8 cellular contexts compared by ENCODE assay signal in genomic region chr6:26473429-26473757, GRCh38. TPM values are rescaled to one million over a fixed set of nuclear protein-coding genes. Genes with fewer than 3 reads are reported as not detected.
DNase-seq lines count a peak whose midpoint lies in the region; ATAC-seq and TF ChIP-seq lines count a peak whose summit lies in the region.

No MANE protein-coding gene starts in this region.

- 71 to 84% (median 79%) methylated on average over 1 of the region's 1 CpG for WGBS in stomach, 5 donors

- CTCF ChIA-PET in activated CD8-positive, alpha-beta T cell treated with anti-CD3 and anti-CD28 coated beads, Interleukin-2, amount 10 ng/mL, durations not matched to agents 7 days and 5 days (lab: Charles Lee) = interaction anchor here (1.0 to 1.8 kb wide), 11 partner anchors 9 to 132 kb away, joined by 3 to 11 read pairs (median 4); no protein-coding TSS in a partner anchor

- no peak for TF ChIP-seq EP300 in stomach (IDR thresholded peaks at IDR 0.05)

- peak overlapping the region; percentile 99 for H3K4me3 Mint-ChIP-seq in T-helper 1 cell treated with Interleukin-12 subunit alpha and Interleukin-12 subunit beta and Interleukin-4 antibody, amounts not matched to agents 30 μg/mL and 1 μg/mL, for 36 hours
- H3K4me3 Mint-ChIP-seq in activated CD8-positive, alpha-beta T cell treated with anti-CD3 and anti-CD28 coated beads, Interleukin-2, amount 10 ng/mL, durations not matched to agents 7 days and 5 days = peak overlapping the region; percentile 100

- POLR2A ChIA-PET in activated CD8-positive, alpha-beta T cell treated with anti-CD3 and anti-CD28 coated beads, Interleukin-2, amount 10 ng/mL, durations not matched to agents 7 days and 5 days (lab: Charles Lee) = interaction anchor here (0.6 to 3.2 kb wide), 20 partner anchors 9 to 657 kb away, joined by 3 to 23 read pairs (median 4); partner anchors contain the start of gene HMGN4

- TF ChIP-seq POLR2A in stomach (IDR thresholded peaks at IDR 0.05) = no peak

- H3K9me3 ChIP-seq in iPS-18a (ENCODE audit: control insufficient read depth, low read depth, low read length) = peaks cover 3% of the 10 kb centered on the region
- H3K9me3 ChIP-seq in stomach = no peaks in the 10 kb centered on the region

- H3K9ac ChIP-seq in iPS-18a (ENCODE audit: low read length) = peak overlapping the region; percentile 70

- intact Hi-C loops in stomach (cut with DNase I; ENCODE audit: low total_unique reads) = no loop called here

- H3K4me3 ChIP-seq in iPS-18a (ENCODE audit: low read length) (peak overlapping the region; percentile 53), stomach (peak overlapping the region; percentile 40 to 47 (median 44))

- DNase-seq in T-helper 1 cell (no peak), stomach (no peak), GM20000 (ENCODE audit: low spot score) (no peak), omental fat pad (ENCODE audit: low spot score) (no peak), GF-D8 (lab: John Stamatoyannopoulos, UW) (no peak)
- DNase-seq in activated CD8-positive, alpha-beta T cell treated with anti-CD3 and anti-CD28 coated beads, Interleukin-2, amount 10 ng/mL, durations not matched to agents 7 days and 5 days = no peak

- H3K9me3 Mint-ChIP-seq in T-helper 1 cell treated with Interleukin-12 subunit alpha and Interleukin-12 subunit beta and Interleukin-4 antibody, amounts not matched to agents 30 μg/mL and 1 μg/mL, for 36 hours = peaks cover 12% of the 10 kb centered on the region
- H3K9me3 Mint-ChIP-seq in activated CD8-positive, alpha-beta T cell treated with anti-CD3 and anti-CD28 coated beads, Interleukin-2, amount 10 ng/mL, durations not matched to agents 7 days and 5 days (ENCODE audit: insufficient read depth) = peaks cover 4% of the 10 kb centered on the region

- no peaks in the 10 kb centered on the region for H3K27me3 Mint-ChIP-seq in T-helper 1 cell treated with Interleukin-12 subunit alpha and Interleukin-12 subunit beta and Interleukin-4 antibody, amounts not matched to agents 30 μg/mL and 1 μg/mL, for 36 hours (ENCODE audit: low read depth)
- no peaks in the 10 kb centered on the region for H3K27me3 Mint-ChIP-seq in activated CD8-positive, alpha-beta T cell treated with anti-CD3 and anti-CD28 coated beads, Interleukin-2, amount 10 ng/mL, durations not matched to agents 7 days and 5 days (ENCODE audit: low read depth)

- TF ChIP-seq CTCF in stomach (IDR thresholded peaks at IDR 0.05) (no peak), GM20000 (IDR thresholded peaks at IDR 0.05; ENCODE audit: extremely low read depth, missing control alignments) (no peak), omental fat pad (IDR thresholded peaks at IDR 0.05) (no peak)

- H3K27ac ChIP-seq in iPS-18a (ENCODE audit: low read length) = no peak overlapping the region
- H3K27ac ChIP-seq in stomach = peak overlapping the region in 4 of 5 donors; percentile 87 to 97 (median 92)

- peaks cover 25% of the 10 kb centered on the region for H3K4me1 ChIP-seq in iPS-18a (ENCODE audit: control insufficient read depth, low read depth, low read length)
- H3K4me1 ChIP-seq in stomach = peaks cover 6 to 33% (median 20%) of the 10 kb centered on the region in 4 donors

- peaks cover 26% of the 10 kb centered on the region for H3K4me1 Mint-ChIP-seq in T-helper 1 cell treated with Interleukin-12 subunit alpha and Interleukin-12 subunit beta and Interleukin-4 antibody, amounts not matched to agents 30 μg/mL and 1 μg/mL, for 36 hours (ENCODE audit: low read depth)
- H3K4me1 Mint-ChIP-seq in activated CD8-positive, alpha-beta T cell treated with anti-CD3 and anti-CD28 coated beads, Interleukin-2, amount 10 ng/mL, durations not matched to agents 7 days and 5 days (ENCODE audit: low read depth) = peaks cover 35% of the 10 kb centered on the region

- ATAC-seq in activated CD8-positive, alpha-beta T cell treated with anti-CD3 and anti-CD28 coated beads, Interleukin-2, amount 10 ng/mL, durations not matched to agents 7 days and 5 days = no peak
- no peak for ATAC-seq in omental fat pad (ENCODE audit: low FRiP score)

- H3K27me3 ChIP-seq in iPS-18a (ENCODE audit: control insufficient read depth, insufficient read depth, low read length) = no peaks in the 10 kb centered on the region
- no peaks in the 10 kb centered on the region for H3K27me3 ChIP-seq in stomach

- peak overlapping the region; percentile 100 for H3K27ac Mint-ChIP-seq in T-helper 1 cell treated with Interleukin-12 subunit alpha and Interleukin-12 subunit beta and Interleukin-4 antibody, amounts not matched to agents 30 μg/mL and 1 μg/mL, for 36 hours
- H3K27ac Mint-ChIP-seq in activated CD8-positive, alpha-beta T cell treated with anti-CD3 and anti-CD28 coated beads, Interleukin-2, amount 10 ng/mL, durations not matched to agents 7 days and 5 days = peak overlapping the region; percentile 100

- H3K36me3 ChIP-seq in iPS-18a (ENCODE audit: control insufficient read depth, low read depth, low read length) (peaks cover 8% of the 10 kb centered on the region), stomach (peaks cover 6 to 21% (median 15%) of the 10 kb centered on the region in 4 donors)

- peaks cover 33% of the 10 kb centered on the region for H3K36me3 Mint-ChIP-seq in T-helper 1 cell treated with Interleukin-12 subunit alpha and Interleukin-12 subunit beta and Interleukin-4 antibody, amounts not matched to agents 30 μg/mL and 1 μg/mL, for 36 hours (ENCODE audit: low read depth)
- H3K36me3 Mint-ChIP-seq in activated CD8-positive, alpha-beta T cell treated with anti-CD3 and anti-CD28 coated beads, Interleukin-2, amount 10 ng/mL, durations not matched to agents 7 days and 5 days (ENCODE audit: low read depth) = peaks cover 47% of the 10 kb centered on the region

RNA-seq across cellular contexts. Expression of gene BTN2A1, which starts 15.6 kb away (rescaled TPM):
- total RNA-seq in activated CD8-positive, alpha-beta T cell treated with anti-CD3 and anti-CD28 coated beads, Interleukin-2, amount 10 ng/mL, durations not matched to agents 7 days and 5 days = 10 to 100 TPM; 22.4 to 23.6 TPM
- total RNA-seq in stomach = 10 to 100 TPM in 3 of 5 donors, 1 to 10 TPM in 2; 2.9 to 16.9 (median 14.6) TPM
- polyA plus RNA-seq in stomach = 10 to 100 TPM in 1 of 3 donors, 1 to 10 TPM in 2; 7.0 to 14.2 (median 7.2) TPM
- total RNA-seq in omental fat pad = 10 to 100 TPM; 10.2 to 29.2 (median 15.2) TPM

RNA-seq across cellular contexts. Expression of gene BTN1A1, which starts 26.7 kb away (rescaled TPM):
- not detected for total RNA-seq in activated CD8-positive, alpha-beta T cell treated with anti-CD3 and anti-CD28 coated beads, Interleukin-2, amount 10 ng/mL, durations not matched to agents 7 days and 5 days
- total RNA-seq in stomach (not detected), omental fat pad (not detected)
- not detected for polyA plus RNA-seq in stomach

RNA-seq across cellular contexts. Expression of gene BTN3A3, which starts 33.1 kb away (rescaled TPM):
- 10 to 100 TPM; 43.8 to 47.0 TPM for total RNA-seq in activated CD8-positive, alpha-beta T cell treated with anti-CD3 and anti-CD28 coated beads, Interleukin-2, amount 10 ng/mL, durations not matched to agents 7 days and 5 days
- 10 to 100 TPM in 3 of 5 donors, 1 to 10 TPM in 2; 7.4 to 77.2 (median 12.5) TPM for total RNA-seq in stomach
- 1 to 10 TPM; 2.6 to 7.6 (median 4.3) TPM for polyA plus RNA-seq in stomach
- 10 to 100 TPM; 12.7 to 27.2 (median 18.0) TPM for total RNA-seq in omental fat pad
